In genomic region chr20:64029293-64030117, GRCh38 we compare ENCODE assay signal across 26 cellular contexts. TPM values are rescaled to one million over a fixed set of nuclear protein-coding genes. Genes with fewer than 3 reads are reported as not detected.
"Had no signal": no experiment of that assay in that cellular context is flagged by ENCODE, and none has a peak within 500 bp of the region (broad histone marks: within the 10 kb centered on the region; RNA-seq: fewer than 3 reads in every experiment).

No MANE protein-coding gene starts in this region.

- H3K36me3 Mint-ChIP-seq: activated naive CD8-positive, alpha-beta T cell; natural killer cell treated with Interleukin-12 subunit alpha and Interleukin-12 subunit beta and Interleukin-15 and Interleukin-18, amount 100 ng/mL, for 72 hours had no signal

- H3K27me3 ChIP-seq: colonic mucosa, dorsolateral prefrontal cortex, esophagus muscularis mucosa, gastroesophageal sphincter, neutrophil, pancreas, right atrium auricular region, upper lobe of left lung had no signal

- H3K27me3 Mint-ChIP-seq: activated CD4-positive, alpha-beta T cell treated with anti-CD3 and anti-CD28 coated beads, Interleukin-2, amount 10 ng/mL, durations not matched to agents 24 days and 14 days; activated CD8-positive, alpha-beta memory T cell treated with anti-CD3 and anti-CD28 coated beads, Interleukin-2, amount 10 ng/mL, durations not matched to agents 7 days and 5 days; activated CD8-positive, alpha-beta T cell treated with anti-CD3 and anti-CD28 coated beads for 36 hours; activated naive CD8-positive, alpha-beta T cell; central memory CD8-positive, alpha-beta T cell; natural killer cell treated with Interleukin-12 subunit alpha and Interleukin-12 subunit beta and Interleukin-15 and Interleukin-18, amount 100 ng/mL, for 72 hours had no signal

- H3K27ac ChIP-seq: colonic mucosa, dorsolateral prefrontal cortex, esophagus muscularis mucosa, gastroesophageal sphincter, neutrophil, pancreas, psoas muscle, right atrium auricular region, skin epidermis, thoracic aorta, upper lobe of left lung had no signal

- H3K9me3 Mint-ChIP-seq: activated CD4-positive, alpha-beta T cell treated with anti-CD3 and anti-CD28 coated beads, Interleukin-2, amount 10 ng/mL, durations not matched to agents 24 days and 14 days; activated CD8-positive, alpha-beta T cell treated with anti-CD3 and anti-CD28 coated beads for 36 hours; central memory CD8-positive, alpha-beta T cell; natural killer cell treated with Interleukin-12 subunit alpha and Interleukin-12 subunit beta and Interleukin-15 and Interleukin-18, amount 100 ng/mL, for 72 hours; T-helper 1 cell treated with Interleukin-12 subunit alpha and Interleukin-12 subunit beta and Interleukin-4 antibody, amounts not matched to agents 30 μg/mL and 1 μg/mL, for 36 hours had no signal

- ATAC-seq: activated CD4-positive, CD25-positive, alpha-beta regulatory T cell treated with anti-CD3 and anti-CD28 coated beads, Interleukin-2, amount 50 U/mL, for 24 hours; activated CD8-positive, alpha-beta memory T cell treated with anti-CD3 and anti-CD28 coated beads, Interleukin-2, amount 10 ng/mL, durations not matched to agents 7 days and 5 days; activated CD8-positive, alpha-beta T cell treated with anti-CD3 and anti-CD28 coated beads for 36 hours; gastroesophageal sphincter; natural killer cell treated with Interleukin-12 subunit alpha and Interleukin-12 subunit beta and Interleukin-15 and Interleukin-18, amount 100 ng/mL, for 72 hours; psoas muscle had no signal

- H3K9me3 ChIP-seq: colonic mucosa, esophagus muscularis mucosa, gastroesophageal sphincter, neutrophil, pancreas, psoas muscle, right atrium auricular region, thoracic aorta, upper lobe of left lung had no signal

- FAIRE-seq: astrocyte, islet of Langerhans, pancreas had no signal

- H3K4me3 Mint-ChIP-seq: activated CD4-positive, alpha-beta T cell treated with anti-CD3 and anti-CD28 coated beads, Interleukin-2, amount 10 ng/mL, durations not matched to agents 24 days and 14 days; activated CD8-positive, alpha-beta memory T cell treated with anti-CD3 and anti-CD28 coated beads, Interleukin-2, amount 10 ng/mL, durations not matched to agents 7 days and 5 days; activated CD8-positive, alpha-beta T cell treated with anti-CD3 and anti-CD28 coated beads for 36 hours; activated naive CD8-positive, alpha-beta T cell; central memory CD8-positive, alpha-beta T cell; natural killer cell treated with Interleukin-12 subunit alpha and Interleukin-12 subunit beta and Interleukin-15 and Interleukin-18, amount 100 ng/mL, for 72 hours; T-helper 1 cell treated with Interleukin-12 subunit alpha and Interleukin-12 subunit beta and Interleukin-4 antibody, amounts not matched to agents 30 μg/mL and 1 μg/mL, for 36 hours had no signal

- DNase-seq: activated CD4-positive, alpha-beta T cell treated with anti-CD3 and anti-CD28 coated beads, Interleukin-2, amount 10 ng/mL, durations not matched to agents 24 days and 14 days; activated CD8-positive, alpha-beta memory T cell treated with anti-CD3 and anti-CD28 coated beads, Interleukin-2, amount 10 ng/mL, durations not matched to agents 7 days and 5 days; activated CD8-positive, alpha-beta T cell treated with anti-CD3 and anti-CD28 coated beads for 36 hours; activated gamma-delta T cell treated with Interleukin-2 at 50 U/mL for 16 hours; dorsolateral prefrontal cortex; head of caudate nucleus; midbrain; psoas muscle; stimulated activated CD4-positive, alpha-beta T cell treated with anti-CD3 and anti-CD28 coated beads, Interleukin-2, amount 100 ng/mL, for 24 hours; stimulated activated naive CD4-positive, alpha-beta T cell had no signal

- H3K27ac Mint-ChIP-seq: activated CD4-positive, alpha-beta T cell treated with anti-CD3 and anti-CD28 coated beads, Interleukin-2, amount 10 ng/mL, durations not matched to agents 24 days and 14 days; activated CD8-positive, alpha-beta T cell treated with anti-CD3 and anti-CD28 coated beads for 36 hours; activated naive CD8-positive, alpha-beta T cell; natural killer cell treated with Interleukin-12 subunit alpha and Interleukin-12 subunit beta and Interleukin-15 and Interleukin-18, amount 100 ng/mL, for 72 hours; T-helper 1 cell treated with Interleukin-12 subunit alpha and Interleukin-12 subunit beta and Interleukin-4 antibody, amounts not matched to agents 30 μg/mL and 1 μg/mL, for 36 hours had no signal

- H3K4me3 ChIP-seq: colonic mucosa, dorsolateral prefrontal cortex, esophagus muscularis mucosa, gastroesophageal sphincter, pancreas, psoas muscle, right atrium auricular region, skin epidermis, thoracic aorta, upper lobe of left lung had no signal

- H3K4me1 ChIP-seq: esophagus muscularis mucosa, gastroesophageal sphincter, pancreas, psoas muscle, right atrium auricular region, upper lobe of left lung had no signal

RNA-seq across cellular contexts. Expression of gene SOX18, which starts 19.9 kb away (rescaled TPM):
- total RNA-seq: activated CD8-positive, alpha-beta T cell treated with anti-CD3 and anti-CD28 coated beads for 36 hours; natural killer cell treated with Interleukin-12 subunit alpha and Interleukin-12 subunit beta and Interleukin-15 and Interleukin-18, amount 100 ng/mL, for 72 hours had no signal
